ENCODE assay signal across 19 cellular contexts in genomic region chr9:98280574-98280973, GRCh38. TPM values are rescaled to one million over a fixed set of nuclear protein-coding genes. Genes with fewer than 3 reads are reported as not detected.
A peak's percentile ranks its signal among the peaks of the same experiment; 100 is the strongest.
DNase-seq lines count a peak whose midpoint lies in the region; TF ChIP-seq lines count a peak whose summit lies in the region.
"Had no signal": no experiment of that assay in that cellular context is flagged by ENCODE, and none has a peak within 500 bp of the region (broad histone marks: within the 10 kb centered on the region; RNA-seq: fewer than 3 reads in every experiment).

No MANE protein-coding gene starts in this region.

- H4K20me1 ChIP-seq in neural progenitor cell (ENCODE audit: low read depth) = no peaks in the 10 kb centered on the region

- H3K36me3 ChIP-seq in HEK293 (ENCODE audit: control insufficient read depth in 2 of 2, insufficient read depth in 1 of 2, low read length in 2 of 2) (no peaks in the 10 kb centered on the region), neural progenitor cell (no peaks in the 10 kb centered on the region)
- H3K36me3 ChIP-seq: adrenal gland, left lung had no signal

- POLR2A ChIA-PET in HEK293 (lab: Yijun Ruan, JAX) = no interaction called here

- H3F3A ChIP-seq in neural progenitor cell (ENCODE audit: low read depth) = no peaks in the 10 kb centered on the region

- no peaks in the 10 kb centered on the region for H3K9me3 Mint-ChIP-seq in neural progenitor cell
- no peaks in the 10 kb centered on the region for H3K9me3 Mint-ChIP-seq in activated naive CD8-positive, alpha-beta T cell treated with anti-CD3 and anti-CD28 coated beads for 36 hours
- H3K9me3 Mint-ChIP-seq: activated CD4-positive, alpha-beta memory T cell treated with anti-CD3 and anti-CD28 coated beads, Interleukin-2, amount 10 ng/mL, durations not matched to agents 7 days and 5 days; nephron progenitor cell; stimulated activated naive B cell treated with anti-CD40 and anti-IgM and Interleukin-4, amounts not matched to agents 10 μg/mL and 1 μg/mL and 100 μg/mL, for 72 hours had no signal

- no peaks in the 10 kb centered on the region for H3K79me2 ChIP-seq in neural progenitor cell (ENCODE audit: low read depth)

- no peak overlapping the region for H2AFZ ChIP-seq in neural progenitor cell (replicated peaks)

- no peaks in the 10 kb centered on the region for H3K36me3 Mint-ChIP-seq in neural progenitor cell
- H3K36me3 Mint-ChIP-seq in activated naive CD8-positive, alpha-beta T cell treated with anti-CD3 and anti-CD28 coated beads for 36 hours = no peaks in the 10 kb centered on the region
- H3K36me3 Mint-ChIP-seq: stimulated activated naive B cell treated with anti-CD40 and anti-IgM and Interleukin-4, amounts not matched to agents 10 μg/mL and 1 μg/mL and 100 μg/mL, for 72 hours; WTC11 had no signal

- H3K27ac ChIP-seq in HEK293 (ENCODE audit: extremely low read depth, low read depth, low read length) (no peak overlapping the region), neural progenitor cell (no peak overlapping the region)
- H3K27ac ChIP-seq: adrenal gland, left lung had no signal

- H3K9me3 ChIP-seq in HEK293 (ENCODE audit: control insufficient read depth, insufficient read depth, low read depth, low read length) (no peaks in the 10 kb centered on the region), neural progenitor cell (ENCODE audit: low read depth) (no peaks in the 10 kb centered on the region)
- H3K9me3 ChIP-seq: adrenal gland, left lung had no signal

- CTCF ChIA-PET in HEK293 (lab: Yijun Ruan, JAX) = interaction anchor here (0.5 to 1.3 kb wide), 3 partner anchors 18 to 246 kb away, joined by 3 to 5 read pairs (median 3); no protein-coding TSS in a partner anchor

- TF ChIP-seq CTCF in HEK293 (tag by site-specific recombination; IDR thresholded peaks at IDR 0.05) (no peak), neural progenitor cell (IDR thresholded peaks at IDR 0.05) (no peak)

- DNase-seq in NCI-H2081 treated with DMSO at 0.1 percent for 48 hours (lab: John Stamatoyannopoulos, UW) (peak; percentile 66), NCI-H82 treated with DMSO at 0.1 percent for 48 hours (lab: John Stamatoyannopoulos, UW; ENCODE audit: unreplicated experiment) (peak; percentile 82), neural progenitor cell (ENCODE audit: low spot score) (peak; percentile 44), NCI-H2107 (lab: John Stamatoyannopoulos, UW) (no peak), ureter (ENCODE audit: low spot score) (no peak)
- DNase-seq in activated naive CD8-positive, alpha-beta T cell treated with anti-CD3 and anti-CD28 coated beads for 36 hours = no peak
- DNase-seq: activated CD4-positive, alpha-beta memory T cell treated with anti-CD3 and anti-CD28 coated beads, Interleukin-2, amount 10 ng/mL, durations not matched to agents 7 days and 5 days; activated gamma-delta T cell; activated T-cell treated with anti-CD3 and anti-CD28 coated beads for 4 hours; cortex of kidney; head of caudate nucleus; left lung; NCI-H187 treated with DMSO at 0.1 percent for 48 hours; nephron progenitor cell; stimulated activated naive B cell treated with anti-CD40 and anti-IgM and Interleukin-4, amounts not matched to agents 10 μg/mL and 1 μg/mL and 100 μg/mL, for 72 hours had no signal

- H3K4me1 ChIP-seq in HEK293 (ENCODE audit: control insufficient read depth, insufficient read depth, low read length) (peaks cover 2% of the 10 kb centered on the region; the same call in 1 of the 2 replicates), neural progenitor cell (no peaks in the 10 kb centered on the region)
- H3K4me1 ChIP-seq: adrenal gland, left lung had no signal

- no peak overlapping the region for H3K4me3 ChIP-seq in HEK293 (ENCODE audit: low read depth, low read length)
- no peak overlapping the region for H3K4me3 ChIP-seq in neural progenitor cell
- H3K4me3 ChIP-seq: adrenal gland, left lung had no signal

- H3K9ac ChIP-seq in neural progenitor cell = no peak overlapping the region

- H3K27me3 Mint-ChIP-seq in neural progenitor cell (ENCODE audit: insufficient read depth, low read depth) = no peaks in the 10 kb centered on the region
- peaks cover 3% of the 10 kb centered on the region for H3K27me3 Mint-ChIP-seq in activated naive CD8-positive, alpha-beta T cell treated with anti-CD3 and anti-CD28 coated beads for 36 hours

- H3K4me1 Mint-ChIP-seq in neural progenitor cell = peaks cover 10% of the 10 kb centered on the region
- H3K4me1 Mint-ChIP-seq in activated naive CD8-positive, alpha-beta T cell treated with anti-CD3 and anti-CD28 coated beads for 36 hours = no peaks in the 10 kb centered on the region
- H3K4me1 Mint-ChIP-seq: activated CD4-positive, alpha-beta memory T cell treated with anti-CD3 and anti-CD28 coated beads, Interleukin-2, amount 10 ng/mL, durations not matched to agents 7 days and 5 days; nephron progenitor cell had no signal

- H3K4me3 Mint-ChIP-seq in neural progenitor cell = peak overlapping the region; percentile 70
- H3K4me3 Mint-ChIP-seq in activated naive CD8-positive, alpha-beta T cell treated with anti-CD3 and anti-CD28 coated beads for 36 hours = no peak overlapping the region
- H3K4me3 Mint-ChIP-seq: activated CD4-positive, alpha-beta memory T cell treated with anti-CD3 and anti-CD28 coated beads, Interleukin-2, amount 10 ng/mL, durations not matched to agents 7 days and 5 days; nephron progenitor cell; stimulated activated naive B cell treated with anti-CD40 and anti-IgM and Interleukin-4, amounts not matched to agents 10 μg/mL and 1 μg/mL and 100 μg/mL, for 72 hours; WTC11 had no signal

- H3K4me2 ChIP-seq in neural progenitor cell = no peak overlapping the region

- H3K27me3 ChIP-seq in neural progenitor cell = peaks cover 5% of the 10 kb centered on the region

- no peak overlapping the region for H3K27ac Mint-ChIP-seq in neural progenitor cell
- no peak overlapping the region for H3K27ac Mint-ChIP-seq in activated naive CD8-positive, alpha-beta T cell treated with anti-CD3 and anti-CD28 coated beads for 36 hours
- H3K27ac Mint-ChIP-seq: activated CD4-positive, alpha-beta memory T cell treated with anti-CD3 and anti-CD28 coated beads, Interleukin-2, amount 10 ng/mL, durations not matched to agents 7 days and 5 days; nephron progenitor cell; progenitor cell of endocrine pancreas; stimulated activated naive B cell treated with anti-CD40 and anti-IgM and Interleukin-4, amounts not matched to agents 10 μg/mL and 1 μg/mL and 100 μg/mL, for 72 hours; WTC11 had no signal

TF ChIP-seq in HEK293, 187 proteins besides CTCF, POLR2A, EP300 and RAD21 (continues in another document):
- TF ChIP-seq REST (tag by site-specific recombination; IDR thresholded peaks at IDR 0.05) = no peak
- TF ChIP-seq ZBTB8A (tag by site-specific recombination; IDR thresholded peaks at IDR 0.05) = peak; percentile 84
- 0 out of 2 replicates have a peak, but pooled peaks have one; percentile 18 for TF ChIP-seq ZBTB20 (tag by site-specific recombination; IDR thresholded peaks at IDR 0.05)
- 0 out of 2 replicates have a peak, but pooled peaks have one; percentile 30 for TF ChIP-seq INSM2 (tag by site-specific recombination; IDR thresholded peaks at IDR 0.05)
- no peak for TF ChIP-seq ZNF202 (tag by site-specific recombination; IDR thresholded peaks at IDR 0.05; ENCODE audit: borderline replicate concordance)
- no peak for TF ChIP-seq ZNF701 (tag by site-specific recombination; IDR thresholded peaks at IDR 0.05)
- TF ChIP-seq OSR2 (tag by site-specific recombination; IDR thresholded peaks at IDR 0.05) = peak; percentile 96
- TF ChIP-seq ZNF174 (tag by site-specific recombination; IDR thresholded peaks at IDR 0.05) = no peak
- no peak for TF ChIP-seq ZBTB1 (tag by site-specific recombination; IDR thresholded peaks at IDR 0.05)
- 0 out of 2 replicates have a peak, but pooled peaks have one; percentile 66 for TF ChIP-seq ZFP69B (tag by site-specific recombination; IDR thresholded peaks at IDR 0.05)

RNA-seq across cellular contexts. Expression of gene TBC1D2, which starts 25.1 kb away (rescaled TPM):
- total RNA-seq in neural progenitor cell (ENCODE audit: low replicate concordance) (0.41 and 1.3 TPM in 2 replicates), ureter (60.8 TPM)
- 1 to 10 TPM; 1.8 to 2.2 TPM for total RNA-seq in activated naive CD8-positive, alpha-beta T cell treated with anti-CD3 and anti-CD28 coated beads for 36 hours

Comparison
In these comparisons a context has a peak if more than half of its experiments do, and no peak if none do; other contexts are left out.
1. DNase-seq: peak in NCI-H2081 treated with DMSO at 0.1 percent for 48 hours (single experiment), NCI-H82 treated with DMSO at 0.1 percent for 48 hours (single experiment) and neural progenitor cell (single experiment); none in NCI-H2107 (single experiment), ureter (single experiment) and activated naive CD8-positive, alpha-beta T cell treated with anti-CD3 and anti-CD28 coated beads for 36 hours (single experiment).
2. RNA of gene TBC1D2, which starts 25.1 kb away (total RNA-seq): 60.8 TPM in ureter (single experiment); 1.8 to 2.2 TPM in activated naive CD8-positive, alpha-beta T cell treated with anti-CD3 and anti-CD28 coated beads for 36 hours and 0.41 to 1.3 TPM in neural progenitor cell; every median in the first group is over 10 times any median in the second.